23 cellular contexts compared by ENCODE assay signal in the genomic region with DNA sequence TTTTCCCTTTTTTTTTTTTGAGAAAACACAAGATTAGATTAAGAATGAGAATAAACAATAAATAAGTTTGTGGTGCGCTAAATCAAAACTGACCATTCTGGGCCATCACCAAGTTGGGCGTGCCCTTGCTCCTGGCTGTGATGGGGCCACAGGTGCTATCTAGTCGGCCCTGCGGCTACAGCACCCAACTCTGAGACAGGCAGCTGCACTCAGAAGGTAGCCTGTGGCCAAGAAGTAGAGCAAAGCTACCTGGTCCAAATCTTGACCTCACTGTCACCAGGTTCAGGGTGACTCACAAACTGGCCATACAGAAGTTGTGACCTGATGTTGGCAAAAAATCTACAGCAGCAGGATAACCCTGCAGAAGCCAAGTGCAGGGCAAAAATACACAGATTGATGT. TPM values are rescaled to one million over a fixed set of nuclear protein-coding genes. Genes with fewer than 3 reads are reported as not detected.
DNase-seq lines count a peak whose midpoint lies in the region; FAIRE-seq and TF ChIP-seq lines count a peak whose summit lies in the region.
"Had no signal": no experiment of that assay in that cellular context is flagged by ENCODE, and none has a peak within 500 bp of the region (broad histone marks: within the 10 kb centered on the region; RNA-seq: fewer than 3 reads in every experiment).

No MANE protein-coding gene starts in this region.

- TF ChIP-seq CTCF in GM06990 (IDR thresholded peaks at IDR 0.05; ENCODE audit: insufficient read depth, low read length, poor library complexity, severe bottlenecking) = no peak
- TF ChIP-seq CTCF in KMS-11 (conservative IDR thresholded peaks at IDR 0.05; ENCODE audit: low read depth, low read length) = no peak
- TF ChIP-seq CTCF in astrocyte (IDR thresholded peaks at IDR 0.05; ENCODE audit: insufficient read depth, low read depth, low read length) = no peak

- peaks cover 34% of the 10 kb centered on the region for H4K20me1 ChIP-seq in KMS-11 (ENCODE audit: insufficient read depth)
- H4K20me1 ChIP-seq in astrocyte (ENCODE audit: insufficient read depth, low read length) = peaks cover 74% of the 10 kb centered on the region

- H3K9me3 Mint-ChIP-seq in astrocyte (ENCODE audit: unreplicated experiment) = peaks cover 2% of the 10 kb centered on the region
- H3K9me3 Mint-ChIP-seq: CD4-positive, alpha-beta memory T cell; T-cell had no signal

- peaks cover 12% of the 10 kb centered on the region for H3K36me3 Mint-ChIP-seq in astrocyte (ENCODE audit: low read depth, unreplicated experiment)

- DNase-seq in GM06990 (ENCODE audit: extremely low read depth, insufficient read length) = no peak
- DNase-seq in astrocyte (ENCODE audit: low read depth) = no peak
- no peak for DNase-seq in DMS79 treated with DMSO at 0.1 percent for 48 hours (lab: John Stamatoyannopoulos, UW)
- DNase-seq in stimulated activated CD4-positive, alpha-beta T cell treated with anti-CD3 and anti-CD28 coated beads, Interleukin-1b, Interleukin-23, amount 100 ng/mL, for 48 hours = no peak
- no peak for DNase-seq in ecto neural progenitor cell (ENCODE audit: low spot score)
- DNase-seq: CD4-positive, alpha-beta memory T cell; DMS53; KG1; NCI-H1092; NCI-H146; NCI-H2029 treated with DMSO at 0.1 percent for 48 hours; NCI-H2171 treated with DMSO at 0.1 percent for 48 hours; NCI-H446 treated with DMSO at 0.1 percent for 48 hours; NCI-H69; SHP77; T-cell had no signal

- H3K27ac ChIP-seq in KMS-11 = peak overlapping the region; percentile 91
- no peak overlapping the region for H3K27ac ChIP-seq in astrocyte (ENCODE audit: low read depth, low read length)
- peak overlapping the region; percentile 43 to 75 for H3K27ac ChIP-seq in mucosa of rectum (ENCODE audit: low read depth in 2 of 2, low read length in 2 of 2)
- H3K27ac ChIP-seq: A549, BLaER1, SK-N-MC had no signal

- H3K79me2 ChIP-seq in KMS-11 (ENCODE audit: insufficient read depth, low read depth) (peaks cover 91% of the 10 kb centered on the region), astrocyte (ENCODE audit: insufficient read depth, low read length) (peaks cover 75% of the 10 kb centered on the region)

- H3K9ac ChIP-seq in KMS-11 (peak overlapping the region; percentile 95), astrocyte (ENCODE audit: low read length) (no peak overlapping the region), mucosa of rectum (ENCODE audit: low read depth in 1 of 2, low read length in 2 of 2) (no peak overlapping the region)
- H3K9ac ChIP-seq: BLaER1 had no signal

- no peak overlapping the region for H3K27ac Mint-ChIP-seq in astrocyte (ENCODE audit: unreplicated experiment)
- H3K27ac Mint-ChIP-seq: T-cell had no signal

- peak overlapping the region; percentile 8 for H3K4me3 Mint-ChIP-seq in astrocyte (ENCODE audit: unreplicated experiment)

- H3K4me1 ChIP-seq in KMS-11 (ENCODE audit: low read depth, poor library complexity, severe bottlenecking) = peaks cover 69% of the 10 kb centered on the region
- peaks cover 5% of the 10 kb centered on the region for H3K4me1 ChIP-seq in astrocyte (ENCODE audit: insufficient read depth, low read length)
- H3K4me1 ChIP-seq in mucosa of rectum (ENCODE audit: control insufficient read depth in 2 of 2, insufficient read depth in 2 of 2, low read length in 2 of 2) = peaks cover 12 to 17% of the 10 kb centered on the region in 2 donors

- H3K36me3 ChIP-seq in GM06990 (ENCODE audit: control insufficient read depth, insufficient read depth, low read length) (peaks cover 29% of the 10 kb centered on the region), KMS-11 (ENCODE audit: insufficient read depth) (peaks cover 36% of the 10 kb centered on the region; the same call in 1 of the 2 replicates), astrocyte (ENCODE audit: insufficient read depth, low read length) (peaks cover 27% of the 10 kb centered on the region), mucosa of rectum (ENCODE audit: control insufficient read depth in 2 of 2, insufficient read depth in 2 of 2, low read length in 2 of 2) (peaks cover 18 to 31% of the 10 kb centered on the region in 2 donors)

- H2AFZ ChIP-seq in KMS-11 (ENCODE audit: low read depth) (no peak overlapping the region), astrocyte (ENCODE audit: low read depth, low read length) (no peak overlapping the region)

- H3K4me2 ChIP-seq in KMS-11 (peak overlapping the region; percentile 81), astrocyte (ENCODE audit: low read length) (no peak overlapping the region)
- H3K4me2 ChIP-seq: A549, BLaER1 had no signal

- FAIRE-seq in astrocyte (lab: Jason Lieb, UNC) = no peak
- FAIRE-seq: A549, H1, RCC 7860 had no signal

- peaks cover 10% of the 10 kb centered on the region for H3K4me1 Mint-ChIP-seq in astrocyte (ENCODE audit: low read depth, unreplicated experiment)

- H3K4me3 ChIP-seq in GM06990 (replicated peaks; ENCODE audit: low read depth, low read length) (peak overlapping the region; percentile 78), KMS-11 (IDR thresholded peaks at IDR 0.05; ENCODE audit: insufficient read depth, low read depth, low read length) (no peak overlapping the region), astrocyte (ENCODE audit: insufficient read depth, low read depth, low read length) (no peak overlapping the region), mucosa of rectum (ENCODE audit: low read length in 2 of 2) (peak overlapping the region in 1 of 2 donors; percentile 49)
- H3K4me3 ChIP-seq: A549, BLaER1, SK-N-MC had no signal

- peaks cover 2% of the 10 kb centered on the region for H3K27me3 Mint-ChIP-seq in astrocyte (ENCODE audit: low read depth, unreplicated experiment)
- H3K27me3 Mint-ChIP-seq: CD4-positive, alpha-beta memory T cell; T-cell had no signal

- H3K27me3 ChIP-seq in GM06990 (replicated peaks; ENCODE audit: control insufficient read depth, insufficient read depth, low read length) (no peaks in the 10 kb centered on the region), KMS-11 (ENCODE audit: insufficient read depth, low read depth) (no peaks in the 10 kb centered on the region; the same call in 1 of the 2 replicates), astrocyte (ENCODE audit: insufficient read depth, low read length) (no peaks in the 10 kb centered on the region), mucosa of rectum (ENCODE audit: control insufficient read depth in 2 of 2, insufficient read depth in 2 of 2, low read length in 2 of 2) (no peaks in the 10 kb centered on the region)
- H3K27me3 ChIP-seq: BLaER1 had no signal

- H3K9me3 ChIP-seq in astrocyte (ENCODE audit: insufficient read depth, low read depth, low read length) = no peaks in the 10 kb centered on the region
- no peaks in the 10 kb centered on the region for H3K9me3 ChIP-seq in mucosa of rectum (ENCODE audit: control insufficient read depth in 2 of 2, low read length in 2 of 2)
- H3K9me3 ChIP-seq: A549, BLaER1 had no signal

RNA-seq across cellular contexts. Expression of a gene that starts 3.4 kb away (rescaled TPM):
- 193 and 202 TPM in 2 replicates for total RNA-seq in astrocyte
